8 cellular contexts compared by ENCODE assay signal in genomic region chrX:153933751-153934472, GRCh38. TPM values are rescaled to one million over a fixed set of nuclear protein-coding genes. Genes with fewer than 3 reads are reported as not detected.
DNase-seq lines count a peak whose midpoint lies in the region; ATAC-seq and TF ChIP-seq lines count a peak whose summit lies in the region.

No MANE protein-coding gene starts in this region.

- in situ Hi-C loops in brain microvascular endothelial cell (cut with HindIII; ENCODE audit: low pct_ligation_motif_present, low sequenced_read_pairs): no loop called here

- POLR2A ChIA-PET in AG04449 (lab: Yijun Ruan, JAX): interaction anchor here (0.8 to 2.1 kb wide), 3 partner anchors 8 to 139 kb away, joined by 3 to 8 read pairs (median 3); partner anchors contain the start of genes IDH3G and SSR4

- CTCF ChIA-PET in AG04449 (lab: Yijun Ruan, JAX): interaction anchor here (0.8 to 3.4 kb wide), 3 partner anchors 11 to 174 kb away, joined by 3 to 24 read pairs (median 4); no protein-coding TSS in a partner anchor

- DNase-seq in AG04449 (ENCODE audit: low read depth, low spot score) (no peak), brain microvascular endothelial cell (peak; percentile 38), mucosa of descending colon (no peak), NK-92 (lab: John Stamatoyannopoulos, UW; ENCODE audit: unreplicated experiment) (no peak), DMS79 (lab: John Stamatoyannopoulos, UW) (no peak), iPS-NIHi7 (ENCODE audit: extremely low spot score) (no peak)
- no peak for DNase-seq in effector CD4-positive, alpha-beta T cell

- H3K27me3 ChIP-seq in HUES48 (ENCODE audit: control insufficient read depth, insufficient read depth, low read length): no peaks in the 10 kb centered on the region
- no peaks in the 10 kb centered on the region for H3K27me3 ChIP-seq in brain microvascular endothelial cell (replicated peaks)

- no peak for TF ChIP-seq CTCF in AG04449 (IDR thresholded peaks at IDR 0.05; ENCODE audit: insufficient read depth, low read length, missing control alignments)
- TF ChIP-seq CTCF in brain microvascular endothelial cell (IDR thresholded peaks at IDR 0.05; ENCODE audit: low read depth, low read length, missing control alignments): no peak
- no peak for TF ChIP-seq CTCF in mucosa of descending colon (IDR thresholded peaks at IDR 0.05)

- H3K4me1 ChIP-seq in HUES48 (ENCODE audit: control insufficient read depth, insufficient read depth, low read length) (no peaks in the 10 kb centered on the region), mucosa of descending colon (ENCODE audit: low read depth) (peaks cover 7% of the 10 kb centered on the region)

- peaks cover 25% of the 10 kb centered on the region for H3K36me3 ChIP-seq in HUES48 (ENCODE audit: control insufficient read depth, insufficient read depth, low read length)
- H3K36me3 ChIP-seq in brain microvascular endothelial cell (replicated peaks): peaks cover 10% of the 10 kb centered on the region
- H3K36me3 ChIP-seq in mucosa of descending colon (ENCODE audit: low read depth): no peaks in the 10 kb centered on the region

- intact Hi-C loops in mucosa of descending colon (cut with DNase I, micrococcal nuclease): no loop called here

- H3K9me3 ChIP-seq in HUES48 (ENCODE audit: control insufficient read depth, insufficient read depth, low read length): peaks cover 33% of the 10 kb centered on the region
- H3K9me3 ChIP-seq in mucosa of descending colon: no peaks in the 10 kb centered on the region

- H3K27ac ChIP-seq in HUES48 (ENCODE audit: low read depth, low read length) (no peak overlapping the region), brain microvascular endothelial cell (no peak overlapping the region)

- H3K4me3 ChIP-seq in AG04449 (ENCODE audit: low read depth, low read length): peak overlapping the region; percentile 68
- H3K4me3 ChIP-seq in HUES48 (ENCODE audit: low read depth, low read length): peak overlapping the region; percentile 71
- peak overlapping the region; percentile 73 for H3K4me3 ChIP-seq in brain microvascular endothelial cell (ENCODE audit: low read depth, low read length)
- H3K4me3 ChIP-seq in mucosa of descending colon: peak overlapping the region; percentile 40

- ATAC-seq in mucosa of descending colon: no peak

- peak overlapping the region; percentile 61 for H3K9ac ChIP-seq in HUES48 (ENCODE audit: low read depth, low read length)

RNA-seq across cellular contexts. Expression of gene NAA10, which starts 0.9 kb away (rescaled TPM):
- total RNA-seq in mucosa of descending colon: 10 to 100 TPM; 52.2 to 72.3 (median 68.9) TPM

RNA-seq across cellular contexts. Expression of gene ARHGAP4, which starts 7.8 kb away (rescaled TPM):
- 10 to 100 TPM; 35.0 to 47.8 (median 36.7) TPM for total RNA-seq in mucosa of descending colon

RNA-seq across cellular contexts. Expression of gene RENBP, which starts 10.5 kb away (rescaled TPM):
- total RNA-seq in mucosa of descending colon: 10 to 100 TPM in 2 of 3 donors, 1 to 10 TPM in 1; 3.5 to 21.2 (median 10.2) TPM

RNA-seq across cellular contexts. Expression of gene AVPR2, which starts 29.4 kb away (rescaled TPM):
- under 1 TPM; 0.43 to 0.78 (median 0.54) TPM for total RNA-seq in mucosa of descending colon

RNA-seq across cellular contexts. Expression of gene HCFC1, which starts 37.7 kb away (rescaled TPM):
- total RNA-seq in mucosa of descending colon: 10 to 100 TPM; 36.3 to 56.5 (median 48.2) TPM
